12 cellular contexts compared by ENCODE assay signal in genomic region chr1:9066945-9067807, GRCh38. TPM values are rescaled to one million over a fixed set of nuclear protein-coding genes. Genes with fewer than 3 reads are reported as not detected.
DNase-seq lines count a peak whose midpoint lies in the region; ATAC-seq lines count a peak whose summit lies in the region.
"Had no signal": no experiment of that assay in that cellular context is flagged by ENCODE, and none has a peak within 500 bp of the region (broad histone marks: within the 10 kb centered on the region; RNA-seq: fewer than 3 reads in every experiment).

No MANE protein-coding gene starts in this region.

- no peak overlapping the region for H3K4me3 Mint-ChIP-seq in stimulated activated memory B cell treated with anti-CD40 and anti-IgM and Interleukin-4, amounts not matched to agents 10 μg/mL and 1 μg/mL and 100 μg/mL, for 72 hours
- H3K4me3 Mint-ChIP-seq: stimulated activated naive CD8-positive, alpha-beta T cell treated with anti-CD3 and anti-CD28 coated beads, Interleukin-15, amount 100 ng/mL, for 72 hours had no signal

- peaks cover 36% of the 10 kb centered on the region for H3K4me1 Mint-ChIP-seq in stimulated activated memory B cell treated with anti-CD40 and anti-IgM and Interleukin-4, amounts not matched to agents 10 μg/mL and 1 μg/mL and 100 μg/mL, for 72 hours

- intact Hi-C loops in left cardiac atrium (cut with DNase I): no loop called here

- no peaks in the 10 kb centered on the region for H3K36me3 Mint-ChIP-seq in stimulated activated memory B cell treated with anti-CD40 and anti-IgM and Interleukin-4, amounts not matched to agents 10 μg/mL and 1 μg/mL and 100 μg/mL, for 72 hours

- DNase-seq in HCEC 1CT (peak; percentile 91), amniotic epithelial cell (ENCODE audit: low read depth) (peak; percentile 94), left cardiac atrium (peak; percentile 72), NCI-H1105 treated with DMSO at 0.1 percent for 48 hours (lab: John Stamatoyannopoulos, UW) (no peak), SW480 (ENCODE audit: low spot score) (no peak)
- DNase-seq in activated CD8-positive, alpha-beta memory T cell treated with anti-CD3 and anti-CD28 coated beads, Interleukin-2, amount 50 U/mL, for 4 hours: no peak
- DNase-seq: activated T-cell treated with anti-CD3 and anti-CD28 coated beads, Interleukin-2, amount 50 U/mL, for 1 hour; NCI-H2227 treated with DMSO at 0.1 percent for 48 hours; stimulated activated naive CD8-positive, alpha-beta T cell treated with anti-CD3 and anti-CD28 coated beads, Interleukin-15, amount 100 ng/mL, for 72 hours had no signal

- peak; percentile 79 to 81 for ATAC-seq in left cardiac atrium
- ATAC-seq in stimulated activated memory B cell treated with anti-CD40 and anti-IgM and Interleukin-4, amounts not matched to agents 10 μg/mL and 1 μg/mL and 100 μg/mL, for 72 hours: no peak
- no peak for ATAC-seq in HG03439 (IDR thresholded peaks at IDR 0.05; ENCODE audit: unreplicated experiment)
- ATAC-seq: stimulated activated naive CD8-positive, alpha-beta T cell treated with anti-CD3 and anti-CD28 coated beads, Interleukin-15, amount 100 ng/mL, for 72 hours had no signal

- H3K9me3 Mint-ChIP-seq in stimulated activated memory B cell treated with anti-CD40 and anti-IgM and Interleukin-4, amounts not matched to agents 10 μg/mL and 1 μg/mL and 100 μg/mL, for 72 hours: no peaks in the 10 kb centered on the region
- H3K9me3 Mint-ChIP-seq: stimulated activated naive CD8-positive, alpha-beta T cell treated with anti-CD3 and anti-CD28 coated beads, Interleukin-15, amount 100 ng/mL, for 72 hours had no signal

- H3K27ac Mint-ChIP-seq in stimulated activated memory B cell treated with anti-CD40 and anti-IgM and Interleukin-4, amounts not matched to agents 10 μg/mL and 1 μg/mL and 100 μg/mL, for 72 hours: peak overlapping the region; percentile 28
- H3K27ac Mint-ChIP-seq: stimulated activated naive CD8-positive, alpha-beta T cell treated with anti-CD3 and anti-CD28 coated beads, Interleukin-15, amount 100 ng/mL, for 72 hours had no signal

- H3K27me3 Mint-ChIP-seq in stimulated activated memory B cell treated with anti-CD40 and anti-IgM and Interleukin-4, amounts not matched to agents 10 μg/mL and 1 μg/mL and 100 μg/mL, for 72 hours: no peaks in the 10 kb centered on the region

RNA-seq across cellular contexts. Expression of gene SLC2A5, which starts 2.3 kb away (rescaled TPM):
- total RNA-seq in left cardiac atrium: 1 to 10 TPM; 2.0 to 3.8 TPM

RNA-seq across cellular contexts. Expression of gene SLC2A7, which starts 41.0 kb away (rescaled TPM):
- total RNA-seq in left cardiac atrium: not detected
- total RNA-seq: mesenteric fat pad had no signal

Comparison
In these comparisons a context has a peak if more than half of its experiments do, and no peak if none do; other contexts are left out.
1. DNase-seq: peak in HCEC 1CT (single experiment), amniotic epithelial cell (single experiment) and left cardiac atrium (single experiment); none in NCI-H1105 treated with DMSO at 0.1 percent for 48 hours (single experiment), activated CD8-positive, alpha-beta memory T cell treated with anti-CD3 and anti-CD28 coated beads, Interleukin-2, amount 50 U/mL, for 4 hours (single experiment) and SW480 (single experiment).
2. ATAC-seq: peak in left cardiac atrium (2 of 2); none in stimulated activated memory B cell treated with anti-CD40 and anti-IgM and Interleukin-4, amounts not matched to agents 10 μg/mL and 1 μg/mL and 100 μg/mL, for 72 hours (single experiment) and HG03439 (single experiment).